ENCODE assay signal across 15 cellular contexts in genomic region chr20:3227511-3227910, GRCh38. TPM values are rescaled to one million over a fixed set of nuclear protein-coding genes. Genes with fewer than 3 reads are reported as not detected.
A peak's percentile ranks its signal among the peaks of the same experiment; 100 is the strongest.
DNase-seq lines count a peak whose midpoint lies in the region; ATAC-seq, FAIRE-seq and TF ChIP-seq lines count a peak whose summit lies in the region.
"Had no signal": no experiment of that assay in that cellular context is flagged by ENCODE, and none has a peak within 500 bp of the region (broad histone marks: within the 10 kb centered on the region; RNA-seq: fewer than 3 reads in every experiment).

No MANE protein-coding gene starts in this region.

- TF ChIP-seq POLR2A in HepG2 (IDR thresholded peaks at IDR 0.05; ENCODE audit: insufficient read depth in 1 of 2, low read depth in 2 of 2, low read length in 2 of 2) (no peak), right lobe of liver (IDR thresholded peaks at IDR 0.05) (no peak)

- H3K36me3 ChIP-seq in HepG2 (replicated peaks in 1 of 2; ENCODE audit: control insufficient read depth in 1 of 2, insufficient read depth in 2 of 2, low read length in 2 of 2) (peaks cover 0 to 17% of the 10 kb centered on the region in 2 experiments; a peak in 3 of 5 replicates), right lobe of liver (peaks cover 0 to 6% (median under 1%) of the 10 kb centered on the region in 4 donors), bronchial epithelial cell (ENCODE audit: control insufficient read depth, insufficient read depth, low read length) (peaks cover 21% of the 10 kb centered on the region)
- no peaks in the 10 kb centered on the region for H3K36me3 ChIP-seq in CD8-positive, alpha-beta T cell (ENCODE audit: insufficient read depth, low read length)

- H3K27me3 ChIP-seq in HepG2 (ENCODE audit: control insufficient read depth in 1 of 2, insufficient read depth in 2 of 2, low read length in 2 of 2) (no peaks in the 10 kb centered on the region), right lobe of liver (no peaks in the 10 kb centered on the region), bronchial epithelial cell (ENCODE audit: control insufficient read depth, insufficient read depth, low read length) (no peaks in the 10 kb centered on the region)
- H3K27me3 ChIP-seq in CD8-positive, alpha-beta T cell (ENCODE audit: insufficient read depth, low read length) = no peaks in the 10 kb centered on the region

- no peak for FAIRE-seq in HepG2 (lab: Jason Lieb, UNC)
- FAIRE-seq in bronchial epithelial cell (lab: Jason Lieb, UNC) = no peak

- no peaks in the 10 kb centered on the region for H3K27me3 Mint-ChIP-seq in CD8-positive, alpha-beta T cell (ENCODE audit: low read depth)

- CTCF ChIA-PET in HepG2 (lab: Yijun Ruan, JAX; ENCODE audit: low intra/inter-chr PET ratio, low total read pairs) = no interaction called here
- CTCF ChIA-PET in CD8-positive, alpha-beta T cell (lab: Charles Lee) = interaction anchor here (0.9 to 1.2 kb wide), 2 partner anchors 9 to 11 kb away, joined by 3 to 7 read pairs; no protein-coding TSS in a partner anchor

- POLR2A ChIA-PET in HepG2 (lab: Yijun Ruan, JAX) = interaction anchor here (1.0 kb wide), 1 partner anchor 18 kb away, joined by 3 read pairs; the partner anchor contains the start of gene ITPA
- POLR2A ChIA-PET in CD8-positive, alpha-beta T cell (lab: Charles Lee) = interaction anchor here (0.7 kb wide), 1 partner anchor 9 kb away, joined by 3 read pairs; no protein-coding TSS in a partner anchor

- peaks cover 16% of the 10 kb centered on the region for H3K4me1 Mint-ChIP-seq in CD8-positive, alpha-beta T cell (ENCODE audit: low read depth)

- in situ Hi-C loops in HepG2 (cut with HindIII; ENCODE audit: extremely low pct_ligation_motif_present, low pct_unique_long_range_greater_than_20kb) = no loop called here

- intact Hi-C loops in HepG2 (cut with micrococcal nuclease; ENCODE audit: unreplicated experiment) = no loop called here
- intact Hi-C loops in right lobe of liver (cut with DNase I) = loop anchor here in 1 of 2 donors (10.0 kb wide), 1 partner anchor 87 kb away; no protein-coding TSS in a partner anchor
- intact Hi-C loops in CD8-positive, alpha-beta T cell (cut with DNase I, micrococcal nuclease) = no loop called here

- no peak overlapping the region for H3K4me2 ChIP-seq in HepG2 (ENCODE audit: low read depth, low read length)
- H3K4me2 ChIP-seq: KMS-11 had no signal

- no peak overlapping the region for H2AFZ ChIP-seq in HepG2 (ENCODE audit: low read length)

- H4K20me1 ChIP-seq in HepG2 (ENCODE audit: insufficient read depth, low read length) = no peaks in the 10 kb centered on the region

- TF ChIP-seq EP300 in HepG2 (IDR thresholded peaks at IDR 0.05; ENCODE audit: low read depth in 2 of 2, low read length in 2 of 2) = no peak
- no peak for TF ChIP-seq EP300 in HepG2 (CRISPR knock-in tag; IDR thresholded peaks at IDR 0.05; ENCODE audit: borderline replicate concordance)

- H3K9me3 Mint-ChIP-seq in CD8-positive, alpha-beta T cell = no peaks in the 10 kb centered on the region

- no peak overlapping the region for H3K4me3 Mint-ChIP-seq in CD8-positive, alpha-beta T cell

- no TSS peak for BruUV-seq in HepG2 (replicated peaks; lab: Mats Ljungman, UMichigan)

- no peak overlapping the region for H3K27ac ChIP-seq in HepG2 (ENCODE audit: extremely low read length, insufficient read depth, low read length)
- no peak overlapping the region for H3K27ac ChIP-seq in right lobe of liver
- no peak overlapping the region for H3K27ac ChIP-seq in CD8-positive, alpha-beta T cell (ENCODE audit: low read depth, low read length)
- H3K27ac ChIP-seq: KMS-11, SK-N-MC had no signal

- no peak overlapping the region for H3K27ac Mint-ChIP-seq in CD8-positive, alpha-beta T cell

- H3K9me3 ChIP-seq in HepG2 (ENCODE audit: low read length) = no peaks in the 10 kb centered on the region
- H3K9me3 ChIP-seq in right lobe of liver = no peaks in the 10 kb centered on the region
- no peaks in the 10 kb centered on the region for H3K9me3 ChIP-seq in CD8-positive, alpha-beta T cell (ENCODE audit: low read length)

- H3K4me3 ChIP-seq in HepG2 (replicated peaks in 1 of 3; ENCODE audit: insufficient read depth in 1 of 3, low read depth in 2 of 3, low read length in 3 of 3) (no peak overlapping the region), right lobe of liver (no peak overlapping the region), bronchial epithelial cell (ENCODE audit: low read depth, low read length) (no peak overlapping the region)
- H3K4me3 ChIP-seq in CD8-positive, alpha-beta T cell (ENCODE audit: low read depth, low read length) = no peak overlapping the region
- H3K4me3 ChIP-seq: SK-N-MC had no signal

- H3K36me3 Mint-ChIP-seq in CD8-positive, alpha-beta T cell = peaks cover 7% of the 10 kb centered on the region

- no peak for TF ChIP-seq CTCF in HepG2 (CRISPR knock-in tag; IDR thresholded peaks at IDR 0.05)
- TF ChIP-seq CTCF in right lobe of liver (IDR thresholded peaks at IDR 0.05) = no peak
- no peak for TF ChIP-seq CTCF in bronchial epithelial cell (IDR thresholded peaks at IDR 0.05; ENCODE audit: insufficient read depth, low read length, severe bottlenecking)
- TF ChIP-seq CTCF in CD8-positive, alpha-beta T cell (IDR thresholded peaks at IDR 0.05) = no peak

- H3K9ac ChIP-seq in HepG2 (ENCODE audit: insufficient read depth, low read depth, low read length) = no peak overlapping the region
- H3K9ac ChIP-seq: KMS-11 had no signal

- ATAC-seq in HepG2 = no peak
- ATAC-seq in right lobe of liver = no peak
- no peak for ATAC-seq in CD8-positive, alpha-beta T cell

- H3K4me1 ChIP-seq in HepG2 (ENCODE audit: insufficient read depth, low read length) = peaks cover 65% of the 10 kb centered on the region
- no peaks in the 10 kb centered on the region for H3K4me1 ChIP-seq in right lobe of liver
- H3K4me1 ChIP-seq in CD8-positive, alpha-beta T cell (ENCODE audit: insufficient read depth, low read length) = peaks cover 16% of the 10 kb centered on the region

- H3K79me2 ChIP-seq in HepG2 (ENCODE audit: insufficient read depth, low read length) = no peaks in the 10 kb centered on the region

- no peak for TF ChIP-seq RAD21 in HepG2 (CRISPR knock-in tag; IDR thresholded peaks at IDR 0.05)

- WGBS in HepG2 (ENCODE audit: low lambda C conversion rate) = 99% methylated on average over 6 of the region's 7 CpGs
- WGBS in right lobe of liver (ENCODE audit: insufficient coverage, low coverage, low lambda C conversion rate, missing lambda C conversion rate) = 79% methylated on average over 4 of the region's 7 CpGs

- DNase-seq in HepG2 (ENCODE audit: low spot score) (no peak), right lobe of liver (no peak), bronchial epithelial cell (ENCODE audit: low read depth) (peak; percentile 73), kidney tubule cell (ENCODE audit: low spot score) (peak; percentile 30), SHP77 treated with DMSO at 0.1 percent for 48 hours (lab: John Stamatoyannopoulos, UW) (no peak), NCI-H526 treated with DMSO at 0.1 percent for 48 hours (lab: John Stamatoyannopoulos, UW) (no peak)
- DNase-seq in CD8-positive, alpha-beta T cell = no peak
- no peak for DNase-seq in activated CD4-positive, alpha-beta T cell treated with anti-CD3 and anti-CD28 coated beads for 1 hour
- DNase-seq: C1 segment of cervical spinal cord, DMS53, NCI-H187 treated with DMSO at 0.1 percent for 48 hours, NCI-H510A, RPMI8226 had no signal

RNA-seq across cellular contexts. Expression of gene SLC4A11, which starts 11.5 kb away (rescaled TPM):
- total RNA-seq in HepG2 (2016; rRNA removed; fragmentation: Illumina TruSeq; extraction: Trizol) (1.1 and 3.9 TPM in 2 replicates), right lobe of liver (under 1 TPM in 5 of 6 experiments, not detected in 1; 0.11 to 0.40 (median 0.18) TPM), bronchial epithelial cell (3.2 and 5.1 TPM in 2 replicates)
- total RNA-seq in HepG2 (2016; cell fraction: cytosol; rRNA removed; fragmentation: Illumina TruSeq; extraction: Trizol; ENCODE audit: low read depth) = 0.30 and 1.1 TPM in 2 replicates
- total RNA-seq in HepG2 (2016; cell fraction: insoluble cytoplasmic fraction; rRNA removed; fragmentation: Illumina TruSeq; extraction: Trizol) = 0.82 and 4.9 TPM in 2 replicates
- 1.4 and 1.8 TPM in 2 replicates for total RNA-seq in HepG2 (2016; cell fraction: membrane; rRNA removed; fragmentation: Illumina TruSeq; extraction: Trizol)
- total RNA-seq in HepG2 (2016; cell fraction: nucleus; rRNA removed; fragmentation: Illumina TruSeq; extraction: Trizol) = 5.0 and 8.1 TPM in 2 replicates
- polyA plus RNA-seq in HepG2 (2011; rRNA removed) = 24.7 and 27.0 TPM in 2 replicates
- 6.2 and 8.6 TPM in 2 replicates for polyA plus RNA-seq in HepG2 (2011; cell fraction: cytosol; rRNA removed)
- 212 and 304 TPM in 2 replicates for polyA plus RNA-seq in HepG2 (2011; cell fraction: nucleus; rRNA removed)
- 9.7 and 13.8 TPM in 2 replicates for polyA plus RNA-seq in HepG2 (2012)
- polyA plus RNA-seq in HepG2 (2016; cell fraction: cytosol; fragmentation: Illumina TruSeq; extraction: Trizol; ENCODE audit: low read depth) = 0.50 and 0.84 TPM in 2 replicates
- 1.1 and 1.8 TPM in 2 replicates for polyA plus RNA-seq in HepG2 (2016; cell fraction: insoluble cytoplasmic fraction; fragmentation: Illumina TruSeq; extraction: Trizol; ENCODE audit: low read depth)
- polyA plus RNA-seq in HepG2 (2016; cell fraction: membrane; fragmentation: Illumina TruSeq; extraction: Trizol; ENCODE audit: low read depth) = 0.65 and 0.70 TPM in 2 replicates
- polyA plus RNA-seq in HepG2 (2016; cell fraction: nucleus; fragmentation: Illumina TruSeq; extraction: Trizol; ENCODE audit: insufficient read depth, low read depth) = 16.5 and 18.2 TPM in 2 replicates
- polyA minus RNA-seq in HepG2 (2011; rRNA and poly(A)+ RNA removed; ENCODE audit: low replicate concordance) = 1.9 and 33.5 TPM in 2 replicates
- polyA minus RNA-seq in HepG2 (2011; cell fraction: cytosol; rRNA and poly(A)+ RNA removed) = 10.2 and 17.1 TPM in 2 replicates
- polyA minus RNA-seq in HepG2 (2011; cell fraction: nucleus; rRNA and poly(A)+ RNA removed) = 44.0 and 47.5 TPM in 2 replicates
- under 1 TPM; 0.65 to 0.78 TPM for total RNA-seq in CD8-positive, alpha-beta T cell

RNA-seq across cellular contexts. Expression of gene ITPA, which starts 18.2 kb away (rescaled TPM):
- total RNA-seq in HepG2 (2016; rRNA removed; fragmentation: Illumina TruSeq; extraction: Trizol) (101 and 103 TPM in 2 replicates), right lobe of liver (10 to 100 TPM; 17.5 to 38.8 (median 26.7) TPM), bronchial epithelial cell (36.9 and 45.5 TPM in 2 replicates)
- total RNA-seq in HepG2 (2016; cell fraction: cytosol; rRNA removed; fragmentation: Illumina TruSeq; extraction: Trizol; ENCODE audit: low read depth) = 30.5 and 31.5 TPM in 2 replicates
- 108 TPM in 2 replicates for total RNA-seq in HepG2 (2016; cell fraction: insoluble cytoplasmic fraction; rRNA removed; fragmentation: Illumina TruSeq; extraction: Trizol)
- 45.6 and 53.1 TPM in 2 replicates for total RNA-seq in HepG2 (2016; cell fraction: membrane; rRNA removed; fragmentation: Illumina TruSeq; extraction: Trizol)
- total RNA-seq in HepG2 (2016; cell fraction: nucleus; rRNA removed; fragmentation: Illumina TruSeq; extraction: Trizol) = 51.5 and 65.6 TPM in 2 replicates
- polyA plus RNA-seq in HepG2 (2011; rRNA removed) = 60.1 and 73.4 TPM in 2 replicates
- polyA plus RNA-seq in HepG2 (2011; cell fraction: cytosol; rRNA removed) = 53.2 and 73.4 TPM in 2 replicates
- 110 and 129 TPM in 2 replicates for polyA plus RNA-seq in HepG2 (2011; cell fraction: nucleus; rRNA removed)
- 55.6 and 63.4 TPM in 2 replicates for polyA plus RNA-seq in HepG2 (2012)
- polyA plus RNA-seq in HepG2 (2016; cell fraction: cytosol; fragmentation: Illumina TruSeq; extraction: Trizol; ENCODE audit: low read depth) = 27.3 and 27.6 TPM in 2 replicates
- 106 and 109 TPM in 2 replicates for polyA plus RNA-seq in HepG2 (2016; cell fraction: insoluble cytoplasmic fraction; fragmentation: Illumina TruSeq; extraction: Trizol; ENCODE audit: low read depth)
- polyA plus RNA-seq in HepG2 (2016; cell fraction: membrane; fragmentation: Illumina TruSeq; extraction: Trizol; ENCODE audit: low read depth) = 28.9 and 33.4 TPM in 2 replicates
- 144 and 151 TPM in 2 replicates for polyA plus RNA-seq in HepG2 (2016; cell fraction: nucleus; fragmentation: Illumina TruSeq; extraction: Trizol; ENCODE audit: insufficient read depth, low read depth)
- polyA minus RNA-seq in HepG2 (2011; rRNA and poly(A)+ RNA removed; ENCODE audit: low replicate concordance) = 24.1 and 25.5 TPM in 2 replicates
- polyA minus RNA-seq in HepG2 (2011; cell fraction: cytosol; rRNA and poly(A)+ RNA removed) = 15.4 and 25.9 TPM in 2 replicates
- polyA minus RNA-seq in HepG2 (2011; cell fraction: nucleus; rRNA and poly(A)+ RNA removed) = 23.0 and 28.2 TPM in 2 replicates
- total RNA-seq in CD8-positive, alpha-beta T cell = 10 to 100 TPM; 19.4 to 21.3 TPM

RNA-seq across cellular contexts. Expression of gene DDRGK1, which starts 23.0 kb away (rescaled TPM):
- total RNA-seq in HepG2 (2016; rRNA removed; fragmentation: Illumina TruSeq; extraction: Trizol) = 75.4 and 149 TPM in 2 replicates
- 59.4 and 65.6 TPM in 2 replicates for total RNA-seq in HepG2 (2016; cell fraction: cytosol; rRNA removed; fragmentation: Illumina TruSeq; extraction: Trizol; ENCODE audit: low read depth)
- total RNA-seq in HepG2 (2016; cell fraction: insoluble cytoplasmic fraction; rRNA removed; fragmentation: Illumina TruSeq; extraction: Trizol) = 69.3 and 161 TPM in 2 replicates
- total RNA-seq in HepG2 (2016; cell fraction: membrane; rRNA removed; fragmentation: Illumina TruSeq; extraction: Trizol) = 57.6 and 58.7 TPM in 2 replicates
- total RNA-seq in HepG2 (2016; cell fraction: nucleus; rRNA removed; fragmentation: Illumina TruSeq; extraction: Trizol) = 105 and 136 TPM in 2 replicates
- 96.7 and 116 TPM in 2 replicates for polyA plus RNA-seq in HepG2 (2011; rRNA removed)
- 133 and 142 TPM in 2 replicates for polyA plus RNA-seq in HepG2 (2011; cell fraction: cytosol; rRNA removed)
- polyA plus RNA-seq in HepG2 (2011; cell fraction: nucleus; rRNA removed) = 122 and 134 TPM in 2 replicates
- 104 and 147 TPM in 2 replicates for polyA plus RNA-seq in HepG2 (2012)
- polyA plus RNA-seq in HepG2 (2016; cell fraction: cytosol; fragmentation: Illumina TruSeq; extraction: Trizol; ENCODE audit: low read depth) = 51.1 and 51.9 TPM in 2 replicates
- 80.6 and 85.9 TPM in 2 replicates for polyA plus RNA-seq in HepG2 (2016; cell fraction: insoluble cytoplasmic fraction; fragmentation: Illumina TruSeq; extraction: Trizol; ENCODE audit: low read depth)
- polyA plus RNA-seq in HepG2 (2016; cell fraction: membrane; fragmentation: Illumina TruSeq; extraction: Trizol; ENCODE audit: low read depth) = 52.8 and 53.4 TPM in 2 replicates
- 240 and 250 TPM in 2 replicates for polyA plus RNA-seq in HepG2 (2016; cell fraction: nucleus; fragmentation: Illumina TruSeq; extraction: Trizol; ENCODE audit: insufficient read depth, low read depth)
- 19.0 and 51.1 TPM in 2 replicates for polyA minus RNA-seq in HepG2 (2011; rRNA and poly(A)+ RNA removed; ENCODE audit: low replicate concordance)
- 40.1 and 44.2 TPM in 2 replicates for polyA minus RNA-seq in HepG2 (2011; cell fraction: cytosol; rRNA and poly(A)+ RNA removed)
- polyA minus RNA-seq in HepG2 (2011; cell fraction: nucleus; rRNA and poly(A)+ RNA removed) = 48.9 and 52.6 TPM in 2 replicates
- total RNA-seq in right lobe of liver = 10 to 100 TPM; 55.0 to 76.1 (median 60.1) TPM
- total RNA-seq in bronchial epithelial cell = 57.6 and 72.7 TPM in 2 replicates
- 10 to 100 TPM; 40.6 to 43.5 TPM for total RNA-seq in CD8-positive, alpha-beta T cell

RNA-seq across cellular contexts. Expression of gene LZTS3, which starts 54.2 kb away (rescaled TPM):
- total RNA-seq in HepG2 (2016; rRNA removed; fragmentation: Illumina TruSeq; extraction: Trizol) = 7.4 and 10.1 TPM in 2 replicates
- 1.6 and 1.9 TPM in 2 replicates for total RNA-seq in HepG2 (2016; cell fraction: cytosol; rRNA removed; fragmentation: Illumina TruSeq; extraction: Trizol; ENCODE audit: low read depth)
- total RNA-seq in HepG2 (2016; cell fraction: insoluble cytoplasmic fraction; rRNA removed; fragmentation: Illumina TruSeq; extraction: Trizol) = 7.6 and 10.2 TPM in 2 replicates
- 5.4 and 6.1 TPM in 2 replicates for total RNA-seq in HepG2 (2016; cell fraction: membrane; rRNA removed; fragmentation: Illumina TruSeq; extraction: Trizol)
- 7.0 and 8.3 TPM in 2 replicates for total RNA-seq in HepG2 (2016; cell fraction: nucleus; rRNA removed; fragmentation: Illumina TruSeq; extraction: Trizol)
- polyA plus RNA-seq in HepG2 (2011; rRNA removed) = 31.3 and 49.2 TPM in 2 replicates
- polyA plus RNA-seq in HepG2 (2011; cell fraction: cytosol; rRNA removed) = 33.5 and 37.7 TPM in 2 replicates
- 96.7 and 99.2 TPM in 2 replicates for polyA plus RNA-seq in HepG2 (2011; cell fraction: nucleus; rRNA removed)
- polyA plus RNA-seq in HepG2 (2012) = 15.6 and 27.0 TPM in 2 replicates
- 1.5 TPM in 2 replicates for polyA plus RNA-seq in HepG2 (2016; cell fraction: cytosol; fragmentation: Illumina TruSeq; extraction: Trizol; ENCODE audit: low read depth)
- polyA plus RNA-seq in HepG2 (2016; cell fraction: insoluble cytoplasmic fraction; fragmentation: Illumina TruSeq; extraction: Trizol; ENCODE audit: low read depth) = 10.0 and 11.9 TPM in 2 replicates
- polyA plus RNA-seq in HepG2 (2016; cell fraction: membrane; fragmentation: Illumina TruSeq; extraction: Trizol; ENCODE audit: low read depth) = 5.0 and 5.4 TPM in 2 replicates
- polyA plus RNA-seq in HepG2 (2016; cell fraction: nucleus; fragmentation: Illumina TruSeq; extraction: Trizol; ENCODE audit: insufficient read depth, low read depth) = 19.6 and 21.4 TPM in 2 replicates
- polyA minus RNA-seq in HepG2 (2011; rRNA and poly(A)+ RNA removed; ENCODE audit: low replicate concordance) = 1.3 and 64.0 TPM in 2 replicates
- 19.8 and 26.7 TPM in 2 replicates for polyA minus RNA-seq in HepG2 (2011; cell fraction: cytosol; rRNA and poly(A)+ RNA removed)
- 14.9 and 19.3 TPM in 2 replicates for polyA minus RNA-seq in HepG2 (2011; cell fraction: nucleus; rRNA and poly(A)+ RNA removed)
- 1 to 10 TPM; 3.9 to 6.1 (median 4.9) TPM for total RNA-seq in right lobe of liver
- total RNA-seq in bronchial epithelial cell = 11.3 and 20.0 TPM in 2 replicates
- total RNA-seq in CD8-positive, alpha-beta T cell = 10 to 100 TPM; 37.4 to 41.9 TPM

Comparison
In these comparisons a context has a peak if more than half of its experiments do, and no peak if none do; other contexts are left out.
1. DNase-seq: peak in bronchial epithelial cell (single experiment) and kidney tubule cell (single experiment); none in HepG2 (single experiment), right lobe of liver (0 of 3), CD8-positive, alpha-beta T cell (0 of 7), activated CD4-positive, alpha-beta T cell treated with anti-CD3 and anti-CD28 coated beads for 1 hour (single experiment), SHP77 treated with DMSO at 0.1 percent for 48 hours (single experiment) and NCI-H526 treated with DMSO at 0.1 percent for 48 hours (single experiment).